Comparison of ENCODE assay signal across 30 cellular contexts in the genomic region with DNA sequence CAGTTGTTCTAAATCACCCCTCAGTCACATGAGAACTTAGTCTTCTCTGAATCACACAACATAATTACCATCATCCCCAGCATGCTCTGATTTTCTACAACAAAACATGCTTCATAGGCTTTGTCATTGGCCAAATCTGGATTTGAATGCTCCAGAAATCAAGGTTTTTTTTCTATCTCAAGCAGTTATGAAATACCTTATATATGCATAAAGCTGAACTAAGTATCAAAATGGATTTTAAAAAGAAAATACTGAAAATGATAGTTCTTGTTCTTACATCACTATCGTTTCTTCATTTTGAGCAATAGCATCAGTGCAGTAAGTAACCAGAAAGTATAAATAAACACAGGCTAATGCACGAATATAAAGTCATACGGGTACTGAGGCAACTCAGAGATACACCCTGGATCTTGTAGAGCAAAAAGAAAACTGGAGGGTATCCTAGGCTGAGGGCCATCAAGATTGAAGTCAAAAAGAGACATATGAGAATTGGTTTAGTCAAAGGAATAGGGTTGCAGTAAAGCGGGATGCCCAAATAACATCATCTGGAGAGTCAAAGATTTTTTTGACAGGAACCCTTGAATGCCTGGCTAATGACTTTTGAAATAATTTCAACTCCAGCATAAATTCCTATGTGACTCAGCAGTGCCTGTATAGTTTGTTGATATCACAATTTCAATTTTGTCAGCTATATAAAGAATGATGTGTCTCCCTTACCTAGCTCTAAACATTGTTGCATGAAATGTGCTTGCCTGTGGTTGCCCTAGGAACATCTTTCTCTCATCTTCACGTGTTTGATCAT.
DNase-seq lines count a peak whose midpoint lies in the region; TF ChIP-seq lines count a peak whose summit lies in the region.
"Had no signal": no experiment of that assay in that cellular context is flagged by ENCODE, and none has a peak within 500 bp of the region (broad histone marks: within the 10 kb centered on the region; RNA-seq: fewer than 3 reads in every experiment).

No MANE protein-coding gene starts in this region.

- H3K36me3 Mint-ChIP-seq in neural crest cell (ENCODE audit: low read depth): peaks cover 4% of the 10 kb centered on the region
- H3K36me3 Mint-ChIP-seq: activated naive CD4-positive, alpha-beta T cell treated with anti-CD3 and anti-CD28 coated beads, Interleukin-2, amount 50 U/mL, for 24 hours; IgD-negative memory B cell; natural killer cell treated with Interleukin-12 subunit alpha and Interleukin-12 subunit beta and Interleukin-15 and Interleukin-18, amount 100 ng/mL, for 72 hours; T-cell had no signal

- H3K4me1 Mint-ChIP-seq in neural crest cell: no peaks in the 10 kb centered on the region
- H3K4me1 Mint-ChIP-seq: activated naive CD4-positive, alpha-beta T cell treated with anti-CD3 and anti-CD28 coated beads, Interleukin-2, amount 50 U/mL, for 24 hours; activated T-helper 17 cell treated with anti-CD3 and anti-CD28 coated beads, Interleukin-2, amount 50 U/mL, for 72 hours; IgD-negative memory B cell; T-cell had no signal

- no peak overlapping the region for H3K4me3 Mint-ChIP-seq in neural crest cell
- H3K4me3 Mint-ChIP-seq: activated CD8-positive, alpha-beta T cell treated with anti-CD3 and anti-CD28 coated beads for 36 hours; activated naive CD4-positive, alpha-beta T cell treated with anti-CD3 and anti-CD28 coated beads, Interleukin-2, amount 50 U/mL, for 24 hours; activated T-helper 17 cell treated with anti-CD3 and anti-CD28 coated beads, Interleukin-2, amount 50 U/mL, for 72 hours; IgD-negative memory B cell; natural killer cell treated with Interleukin-12 subunit alpha and Interleukin-12 subunit beta and Interleukin-15 and Interleukin-18, amount 100 ng/mL, for 72 hours; stimulated activated naive CD8-positive, alpha-beta T cell treated with anti-CD3 and anti-CD28 coated beads, Interleukin-15, Interleukin-2, amounts not matched to agents 100 ng/mL and 50 ng/mL, for 24 hours; T-cell had no signal

- peak; percentile 50 for DNase-seq in AG10803 (ENCODE audit: low read depth)
- DNase-seq in M059J (ENCODE audit: low read depth): peak; percentile 20
- DNase-seq in dedifferentiated amniotic fluid mesenchymal stem cell (ENCODE audit: extremely low spot score): peak; percentile 24
- no peak for DNase-seq in neural crest cell (ENCODE audit: low read depth, low spot score)
- no peak for DNase-seq in GM20000 (ENCODE audit: low spot score)
- DNase-seq in NCI-H1694 (lab: John Stamatoyannopoulos, UW): no peak
- no peak for DNase-seq in SIG-M5 (lab: John Stamatoyannopoulos, UW)
- DNase-seq in NCI-H345 (lab: John Stamatoyannopoulos, UW): no peak
- DNase-seq: activated CD4-positive, CD25-positive, alpha-beta regulatory T cell treated with anti-CD3 and anti-CD28 coated beads, Interleukin-2, amount 50 U/mL, for 72 hours; activated CD8-positive, alpha-beta T cell treated with anti-CD3 and anti-CD28 coated beads for 36 hours; aorta; central memory CD4-positive, alpha-beta T cell; heart left ventricle; lower lobe of right lung; NCI-H1092; NCI-H1930; NCI-H526 treated with DMSO at 0.1 percent for 48 hours; ovary; retina; SHP77; small intestine; T-cell had no signal

- H3K4me3 ChIP-seq in AG10803 (ENCODE audit: low read length): no peak overlapping the region
- H3K4me3 ChIP-seq: A549, BLaER1, heart left ventricle, lower lobe of right lung, ovary, vagina had no signal

- no peaks in the 10 kb centered on the region for H3K27me3 Mint-ChIP-seq in neural crest cell (ENCODE audit: low read depth)
- H3K27me3 Mint-ChIP-seq: activated T-helper 17 cell treated with anti-CD3 and anti-CD28 coated beads, Interleukin-2, amount 50 U/mL, for 72 hours; IgD-negative memory B cell; natural killer cell treated with Interleukin-12 subunit alpha and Interleukin-12 subunit beta and Interleukin-15 and Interleukin-18, amount 100 ng/mL, for 72 hours; stimulated activated naive CD8-positive, alpha-beta T cell treated with anti-CD3 and anti-CD28 coated beads, Interleukin-15, Interleukin-2, amounts not matched to agents 100 ng/mL and 50 ng/mL, for 24 hours had no signal

- H3K27ac Mint-ChIP-seq in neural crest cell (ENCODE audit: unreplicated experiment): peak overlapping the region; percentile 80
- H3K27ac Mint-ChIP-seq: activated CD8-positive, alpha-beta T cell treated with anti-CD3 and anti-CD28 coated beads for 36 hours; activated naive CD4-positive, alpha-beta T cell treated with anti-CD3 and anti-CD28 coated beads, Interleukin-2, amount 50 U/mL, for 24 hours; activated T-helper 17 cell treated with anti-CD3 and anti-CD28 coated beads, Interleukin-2, amount 50 U/mL, for 72 hours; IgD-negative memory B cell; natural killer cell treated with Interleukin-12 subunit alpha and Interleukin-12 subunit beta and Interleukin-15 and Interleukin-18, amount 100 ng/mL, for 72 hours; stimulated activated naive CD8-positive, alpha-beta T cell treated with anti-CD3 and anti-CD28 coated beads, Interleukin-15, Interleukin-2, amounts not matched to agents 100 ng/mL and 50 ng/mL, for 24 hours; T-cell had no signal

- TF ChIP-seq CTCF in AG10803 (conservative IDR thresholded peaks at IDR 0.05; ENCODE audit: low read length) (no peak), neural crest cell (conservative IDR thresholded peaks at IDR 0.05) (no peak), GM20000 (IDR thresholded peaks at IDR 0.05; ENCODE audit: extremely low read depth, missing control alignments) (no peak)

- peaks cover 10% of the 10 kb centered on the region for H3K9me3 Mint-ChIP-seq in neural crest cell
- H3K9me3 Mint-ChIP-seq: activated T-helper 17 cell treated with anti-CD3 and anti-CD28 coated beads, Interleukin-2, amount 50 U/mL, for 72 hours had no signal

Comparison
In these comparisons a context has a peak if more than half of its experiments do, and no peak if none do; other contexts are left out.
1. DNase-seq: peak in AG10803 (single experiment), M059J (single experiment) and dedifferentiated amniotic fluid mesenchymal stem cell (single experiment); none in neural crest cell (single experiment), GM20000 (single experiment), NCI-H1694 (single experiment), SIG-M5 (single experiment) and NCI-H345 (single experiment).